ENCODE assay signal across 1 cellular context in the genomic region with DNA sequence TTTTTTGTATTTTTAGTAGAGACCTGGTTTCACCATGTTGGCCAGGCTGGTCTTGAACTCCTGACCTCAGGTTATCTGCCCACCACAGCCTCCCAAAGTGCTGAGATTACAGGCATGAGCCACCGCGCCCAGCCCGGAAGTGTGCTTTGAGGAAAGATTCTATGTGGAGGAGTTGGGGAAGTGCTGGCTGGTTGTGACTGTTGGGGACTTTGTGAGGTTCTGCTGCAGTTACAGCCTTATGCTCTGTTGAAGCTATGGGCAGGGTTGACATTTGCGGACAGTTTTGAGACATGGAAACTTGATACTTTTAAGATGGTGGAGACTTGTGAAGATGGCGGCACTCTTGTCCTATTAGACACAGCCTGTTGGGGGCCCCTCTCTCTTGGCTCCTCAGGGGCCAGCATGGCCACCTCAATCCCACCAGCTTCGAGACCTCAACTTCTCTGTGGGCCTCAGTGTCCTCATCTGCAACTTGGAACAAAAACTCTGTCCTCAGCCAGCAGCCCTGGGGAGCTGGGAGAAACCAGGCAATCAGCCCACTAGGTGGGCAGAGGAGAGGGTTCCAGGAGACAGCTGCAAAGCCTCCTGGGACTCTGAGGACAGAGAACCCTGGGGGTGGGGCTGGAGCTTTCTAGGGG.
TF ChIP-seq lines count a peak whose summit lies in the region.

No MANE protein-coding gene starts in this region.

TF ChIP-seq in HCT116, 20 proteins besides CTCF, POLR2A, EP300 and RAD21 (continued from another document):
- TF ChIP-seq, protein P1, sequence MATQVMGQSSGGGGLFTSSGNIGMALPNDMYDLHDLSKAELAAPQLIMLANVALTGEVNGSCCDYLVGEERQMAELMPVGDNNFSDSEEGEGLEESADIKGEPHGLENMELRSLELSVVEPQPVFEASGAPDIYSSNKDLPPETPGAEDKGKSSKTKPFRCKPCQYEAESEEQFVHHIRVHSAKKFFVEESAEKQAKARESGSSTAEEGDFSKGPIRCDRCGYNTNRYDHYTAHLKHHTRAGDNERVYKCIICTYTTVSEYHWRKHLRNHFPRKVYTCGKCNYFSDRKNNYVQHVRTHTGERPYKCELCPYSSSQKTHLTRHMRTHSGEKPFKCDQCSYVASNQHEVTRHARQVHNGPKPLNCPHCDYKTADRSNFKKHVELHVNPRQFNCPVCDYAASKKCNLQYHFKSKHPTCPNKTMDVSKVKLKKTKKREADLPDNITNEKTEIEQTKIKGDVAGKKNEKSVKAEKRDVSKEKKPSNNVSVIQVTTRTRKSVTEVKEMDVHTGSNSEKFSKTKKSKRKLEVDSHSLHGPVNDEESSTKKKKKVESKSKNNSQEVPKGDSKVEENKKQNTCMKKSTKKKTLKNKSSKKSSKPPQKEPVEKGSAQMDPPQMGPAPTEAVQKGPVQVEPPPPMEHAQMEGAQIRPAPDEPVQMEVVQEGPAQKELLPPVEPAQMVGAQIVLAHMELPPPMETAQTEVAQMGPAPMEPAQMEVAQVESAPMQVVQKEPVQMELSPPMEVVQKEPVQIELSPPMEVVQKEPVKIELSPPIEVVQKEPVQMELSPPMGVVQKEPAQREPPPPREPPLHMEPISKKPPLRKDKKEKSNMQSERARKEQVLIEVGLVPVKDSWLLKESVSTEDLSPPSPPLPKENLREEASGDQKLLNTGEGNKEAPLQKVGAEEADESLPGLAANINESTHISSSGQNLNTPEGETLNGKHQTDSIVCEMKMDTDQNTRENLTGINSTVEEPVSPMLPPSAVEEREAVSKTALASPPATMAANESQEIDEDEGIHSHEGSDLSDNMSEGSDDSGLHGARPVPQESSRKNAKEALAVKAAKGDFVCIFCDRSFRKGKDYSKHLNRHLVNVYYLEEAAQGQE (IDR thresholded peaks at IDR 0.05; ENCODE audit: low read depth), result no peak
- TF ChIP-seq, protein P2, sequence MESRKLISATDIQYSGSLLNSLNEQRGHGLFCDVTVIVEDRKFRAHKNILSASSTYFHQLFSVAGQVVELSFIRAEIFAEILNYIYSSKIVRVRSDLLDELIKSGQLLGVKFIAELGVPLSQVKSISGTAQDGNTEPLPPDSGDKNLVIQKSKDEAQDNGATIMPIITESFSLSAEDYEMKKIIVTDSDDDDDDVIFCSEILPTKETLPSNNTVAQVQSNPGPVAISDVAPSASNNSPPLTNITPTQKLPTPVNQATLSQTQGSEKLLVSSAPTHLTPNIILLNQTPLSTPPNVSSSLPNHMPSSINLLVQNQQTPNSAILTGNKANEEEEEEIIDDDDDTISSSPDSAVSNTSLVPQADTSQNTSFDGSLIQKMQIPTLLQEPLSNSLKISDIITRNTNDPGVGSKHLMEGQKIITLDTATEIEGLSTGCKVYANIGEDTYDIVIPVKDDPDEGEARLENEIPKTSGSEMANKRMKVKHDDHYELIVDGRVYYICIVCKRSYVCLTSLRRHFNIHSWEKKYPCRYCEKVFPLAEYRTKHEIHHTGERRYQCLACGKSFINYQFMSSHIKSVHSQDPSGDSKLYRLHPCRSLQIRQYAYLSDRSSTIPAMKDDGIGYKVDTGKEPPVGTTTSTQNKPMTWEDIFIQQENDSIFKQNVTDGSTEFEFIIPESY (IDR thresholded peaks at IDR 0.05; ENCODE audit: extremely low read depth, insufficient replicate concordance, low read length), result no peak
- TF ChIP-seq TCF7L2 (IDR thresholded peaks at IDR 0.05; ENCODE audit: borderline replicate concordance, extremely low read depth, insufficient read depth, insufficient read length) (no peak), FOSL1 (IDR thresholded peaks at IDR 0.05; ENCODE audit: low read depth) (no peak), CBX3 (IDR thresholded peaks at IDR 0.05; ENCODE audit: low read depth) (no peak), YY1 (IDR thresholded peaks at IDR 0.05; ENCODE audit: extremely low read depth, insufficient replicate concordance, low read depth, low read length) (no peak), CEBPB (IDR thresholded peaks at IDR 0.05; ENCODE audit: low read depth) (no peak), POLR2AphosphoS5 (IDR thresholded peaks at IDR 0.05; ENCODE audit: low read depth, low read length) (no peak), EZH2 (IDR thresholded peaks at IDR 0.05) (no peak), ZFX (IDR thresholded peaks at IDR 0.05) (no peak)
- TF ChIP-seq, protein P3, sequence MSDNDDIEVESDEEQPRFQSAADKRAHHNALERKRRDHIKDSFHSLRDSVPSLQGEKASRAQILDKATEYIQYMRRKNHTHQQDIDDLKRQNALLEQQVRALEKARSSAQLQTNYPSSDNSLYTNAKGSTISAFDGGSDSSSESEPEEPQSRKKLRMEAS (IDR thresholded peaks at IDR 0.05), result no peak
TF ChIP-seq in HCT116: peak in this region for 0.
